Comparison of ENCODE assay signal across 7 cellular contexts in the genomic region with DNA sequence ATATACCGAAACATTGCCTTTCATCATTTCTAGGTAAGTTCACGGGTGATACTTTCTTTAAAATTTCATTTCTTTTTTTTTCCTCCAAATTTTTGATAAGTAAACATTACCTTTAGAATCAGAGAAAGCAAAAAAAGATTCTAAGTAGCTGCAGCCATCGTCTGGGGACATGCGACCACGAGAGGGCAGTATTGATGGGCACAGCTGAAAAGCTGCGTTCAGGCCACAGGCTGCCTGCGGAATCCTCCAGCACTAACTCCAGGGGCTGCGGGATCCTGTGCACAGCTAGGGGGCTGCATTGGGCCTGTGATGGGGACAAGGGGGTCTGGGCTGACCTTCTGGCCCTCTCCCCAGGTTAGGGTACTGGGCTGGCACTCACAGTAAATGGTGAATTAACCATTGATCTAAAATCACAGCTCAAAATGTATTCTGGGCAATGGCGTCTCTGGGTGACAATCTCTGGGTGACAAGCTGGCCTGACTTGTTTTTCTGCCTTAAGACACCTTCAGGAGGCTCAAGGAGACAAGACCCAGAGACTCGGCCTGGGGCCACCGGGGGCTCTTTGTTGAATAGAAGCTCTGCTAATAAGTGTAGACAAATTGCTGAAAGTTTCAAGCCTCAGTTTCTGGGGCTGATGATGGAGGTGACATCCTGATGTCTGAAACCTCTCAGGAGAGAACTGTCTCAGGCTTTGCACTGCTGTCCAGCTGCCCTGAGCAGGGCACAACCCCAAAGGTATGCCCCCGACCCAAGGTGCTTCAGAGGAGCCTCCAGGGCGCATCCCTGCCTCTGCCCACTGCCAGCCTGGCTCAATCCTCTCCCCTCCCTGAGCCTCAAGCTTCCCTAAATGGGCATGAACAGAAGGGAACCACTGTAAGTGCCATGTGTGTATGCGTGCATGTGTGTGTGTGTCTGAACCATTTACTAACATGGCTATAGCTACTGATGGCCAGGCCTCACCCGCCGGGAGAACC.
DNase-seq lines count a peak whose midpoint lies in the region; ATAC-seq and TF ChIP-seq lines count a peak whose summit lies in the region.

No MANE protein-coding gene starts in this region.

- ATAC-seq in GM18861 (IDR thresholded peaks at IDR 0.05; ENCODE audit: unreplicated experiment), result no peak

- DNase-seq in GM10266 (ENCODE audit: extremely low spot score), result peak; percentile 81
- peak; percentile 54 for DNase-seq in NCI-H1105 (lab: John Stamatoyannopoulos, UW)
- DNase-seq in activated CD4-positive, CD25-positive, alpha-beta regulatory T cell (lab: John Stamatoyannopoulos, UW), result peak; percentile 32 to 47 (median 41)
- DNase-seq in central memory CD4-positive, alpha-beta T cell, result peak; percentile 32
- peak; percentile 51 for DNase-seq in kidney glomerular epithelial cell (lab: John Stamatoyannopoulos, UW)
- peak; percentile 51 to 63 for DNase-seq in stimulated activated CD4-positive, alpha-beta T cell treated with anti-CD3 and anti-CD28 coated beads, Interleukin-4, amount 100 ng/mL, for 4 hours

- peak; percentile 78 for TF ChIP-seq CTCF in GM10266 (IDR thresholded peaks at IDR 0.05; ENCODE audit: control insufficient read depth, insufficient read depth, low read depth, missing control alignments)
